ENCODE assay signal across 27 cellular contexts in the genomic region with DNA sequence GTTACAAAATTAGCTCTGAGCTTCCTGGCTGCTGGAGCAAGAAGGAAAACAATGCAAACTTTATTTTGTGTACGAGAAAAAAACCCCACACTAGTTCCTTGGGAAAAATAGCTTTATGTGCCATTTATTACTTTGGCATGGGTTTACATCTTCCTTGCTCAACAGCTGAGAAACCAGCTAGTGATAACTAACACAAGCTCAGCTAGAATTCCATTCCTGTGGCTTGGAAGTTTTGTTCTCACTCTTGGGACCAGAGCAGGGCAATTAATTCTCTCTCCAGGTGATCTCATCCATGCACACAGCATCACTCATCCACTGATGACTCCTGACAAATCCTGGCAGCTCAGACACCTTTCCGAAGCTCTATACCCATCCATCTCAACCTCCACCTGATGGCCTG.
"Had no signal": no experiment of that assay in that cellular context is flagged by ENCODE, and none has a peak within 500 bp of the region (broad histone marks: within the 10 kb centered on the region; RNA-seq: fewer than 3 reads in every experiment).

No MANE protein-coding gene starts in this region.

- H3K4me1 Mint-ChIP-seq: activated CD4-positive, alpha-beta T cell treated with anti-CD3 and anti-CD28 coated beads, Interleukin-2, amount 10 ng/mL, durations not matched to agents 24 days and 14 days; activated naive CD8-positive, alpha-beta T cell treated with anti-CD3 and anti-CD28 coated beads, Interleukin-2, amount 50 U/mL, for 24 hours; memory B cell; stimulated activated effector memory CD8-positive, alpha-beta T cell treated with anti-CD3 and anti-CD28 coated beads, Interleukin-12 subunit alpha, Interleukin-12 subunit beta, amount 100 ng/mL, for 72 hours; T-cell had no signal

- H3K9me3 ChIP-seq: breast epithelium, mucosa of descending colon, prostate gland, right atrium auricular region, stomach, testis, upper lobe of left lung had no signal

- H3K27ac ChIP-seq: breast epithelium, neural progenitor cell, prostate gland, right atrium auricular region, stomach, testis, upper lobe of left lung had no signal

- ATAC-seq: activated CD8-positive, alpha-beta T cell treated with anti-CD3 and anti-CD28 coated beads for 36 hours; activated naive CD8-positive, alpha-beta T cell treated with anti-CD3 and anti-CD28 coated beads, Interleukin-2, amount 50 U/mL, for 24 hours; left ventricle myocardium superior; mucosa of descending colon; naive thymus-derived CD4-positive, alpha-beta T cell; stimulated activated effector memory CD8-positive, alpha-beta T cell treated with anti-CD3 and anti-CD28 coated beads, Interleukin-12 subunit alpha, Interleukin-12 subunit beta, amount 100 ng/mL, for 72 hours; T-cell had no signal

- H3K27me3 Mint-ChIP-seq: activated CD4-positive, alpha-beta T cell treated with anti-CD3 and anti-CD28 coated beads, Interleukin-2, amount 10 ng/mL, durations not matched to agents 24 days and 14 days; activated CD8-positive, alpha-beta T cell treated with anti-CD3 and anti-CD28 coated beads for 36 hours; activated naive CD8-positive, alpha-beta T cell treated with anti-CD3 and anti-CD28 coated beads, Interleukin-2, amount 50 U/mL, for 24 hours; memory B cell; naive thymus-derived CD4-positive, alpha-beta T cell; T-cell had no signal

- H3K4me3 ChIP-seq: breast epithelium, mucosa of descending colon, neural progenitor cell, prostate gland, right atrium auricular region, smooth muscle cell, stomach, testis, upper lobe of left lung had no signal

- H3K36me3 Mint-ChIP-seq: neural progenitor cell; stimulated activated effector memory CD8-positive, alpha-beta T cell treated with anti-CD3 and anti-CD28 coated beads, Interleukin-12 subunit alpha, Interleukin-12 subunit beta, amount 100 ng/mL, for 72 hours had no signal

- DNase-seq: activated CD4-positive, alpha-beta T cell treated with anti-CD3 and anti-CD28 coated beads, Interleukin-2, amount 10 ng/mL, durations not matched to agents 24 days and 14 days; activated CD4-positive, CD25-positive, alpha-beta regulatory T cell; activated CD8-positive, alpha-beta T cell treated with anti-CD3 and anti-CD28 coated beads for 36 hours; activated naive CD4-positive, alpha-beta T cell treated with Interleukin-2 at 50 U/mL for 16 hours; activated naive CD8-positive, alpha-beta T cell treated with anti-CD3 and anti-CD28 coated beads, Interleukin-2, amount 50 U/mL, for 24 hours; activated T-cell treated with anti-CD3 and anti-CD28 coated beads, Interleukin-2, amount 50 U/mL, for 1 hour; aorta; cerebellar nuclear complex; cortex of kidney; kidney; left ventricle myocardium superior; mucosa of descending colon; naive thymus-derived CD4-positive, alpha-beta T cell; stimulated activated CD4-positive, alpha-beta T cell treated with anti-CD3 and anti-CD28 coated beads, Interleukin-4, amount 100 ng/mL, for 24 hours; stomach; T-cell; T-helper 9 cell; testis; upper lobe of left lung had no signal

- H3K27me3 ChIP-seq: breast epithelium, neural progenitor cell, right atrium auricular region, stomach, testis, upper lobe of left lung had no signal

- H2AFZ ChIP-seq: neural progenitor cell had no signal

- H3K9ac ChIP-seq: neural progenitor cell had no signal

- H3K27ac Mint-ChIP-seq: activated CD4-positive, alpha-beta T cell treated with anti-CD3 and anti-CD28 coated beads, Interleukin-2, amount 10 ng/mL, durations not matched to agents 24 days and 14 days; activated CD8-positive, alpha-beta T cell treated with anti-CD3 and anti-CD28 coated beads for 36 hours; activated naive CD8-positive, alpha-beta T cell treated with anti-CD3 and anti-CD28 coated beads, Interleukin-2, amount 50 U/mL, for 24 hours; activated T-helper 2 cell treated with anti-CD3 and anti-CD28 coated beads, Interferon-gamma antibody, Interleukin-2, Interleukin-4, amounts not matched to agents 10 μg/mL and 5 μg/mL and 100 μg/mL, durations not matched to agents 14 hours and 24 hours and 36 hours; memory B cell; naive thymus-derived CD4-positive, alpha-beta T cell; neural progenitor cell; stimulated activated effector memory CD8-positive, alpha-beta T cell treated with anti-CD3 and anti-CD28 coated beads, Interleukin-12 subunit alpha, Interleukin-12 subunit beta, amount 100 ng/mL, for 72 hours; T-cell had no signal

- H3K4me1 ChIP-seq: breast epithelium, prostate gland, right atrium auricular region, stomach, testis, upper lobe of left lung had no signal

- H3K4me3 Mint-ChIP-seq: activated CD4-positive, alpha-beta T cell treated with anti-CD3 and anti-CD28 coated beads, Interleukin-2, amount 10 ng/mL, durations not matched to agents 24 days and 14 days; activated CD8-positive, alpha-beta T cell treated with anti-CD3 and anti-CD28 coated beads for 36 hours; activated naive CD8-positive, alpha-beta T cell treated with anti-CD3 and anti-CD28 coated beads, Interleukin-2, amount 50 U/mL, for 24 hours; memory B cell; naive thymus-derived CD4-positive, alpha-beta T cell; neural progenitor cell; stimulated activated effector memory CD8-positive, alpha-beta T cell treated with anti-CD3 and anti-CD28 coated beads, Interleukin-12 subunit alpha, Interleukin-12 subunit beta, amount 100 ng/mL, for 72 hours; T-cell had no signal

- H3K9me3 Mint-ChIP-seq: activated CD4-positive, alpha-beta T cell treated with anti-CD3 and anti-CD28 coated beads, Interleukin-2, amount 10 ng/mL, durations not matched to agents 24 days and 14 days; activated CD8-positive, alpha-beta T cell treated with anti-CD3 and anti-CD28 coated beads for 36 hours; activated naive CD8-positive, alpha-beta T cell treated with anti-CD3 and anti-CD28 coated beads, Interleukin-2, amount 50 U/mL, for 24 hours; activated T-helper 2 cell treated with anti-CD3 and anti-CD28 coated beads, Interferon-gamma antibody, Interleukin-2, Interleukin-4, amounts not matched to agents 10 μg/mL and 5 μg/mL and 100 μg/mL, durations not matched to agents 14 hours and 24 hours and 36 hours; neural progenitor cell; stimulated activated effector memory CD8-positive, alpha-beta T cell treated with anti-CD3 and anti-CD28 coated beads, Interleukin-12 subunit alpha, Interleukin-12 subunit beta, amount 100 ng/mL, for 72 hours; T-cell had no signal

- H3K4me2 ChIP-seq: neural progenitor cell, smooth muscle cell had no signal
